8 cellular contexts compared by ENCODE assay signal in the genomic region with DNA sequence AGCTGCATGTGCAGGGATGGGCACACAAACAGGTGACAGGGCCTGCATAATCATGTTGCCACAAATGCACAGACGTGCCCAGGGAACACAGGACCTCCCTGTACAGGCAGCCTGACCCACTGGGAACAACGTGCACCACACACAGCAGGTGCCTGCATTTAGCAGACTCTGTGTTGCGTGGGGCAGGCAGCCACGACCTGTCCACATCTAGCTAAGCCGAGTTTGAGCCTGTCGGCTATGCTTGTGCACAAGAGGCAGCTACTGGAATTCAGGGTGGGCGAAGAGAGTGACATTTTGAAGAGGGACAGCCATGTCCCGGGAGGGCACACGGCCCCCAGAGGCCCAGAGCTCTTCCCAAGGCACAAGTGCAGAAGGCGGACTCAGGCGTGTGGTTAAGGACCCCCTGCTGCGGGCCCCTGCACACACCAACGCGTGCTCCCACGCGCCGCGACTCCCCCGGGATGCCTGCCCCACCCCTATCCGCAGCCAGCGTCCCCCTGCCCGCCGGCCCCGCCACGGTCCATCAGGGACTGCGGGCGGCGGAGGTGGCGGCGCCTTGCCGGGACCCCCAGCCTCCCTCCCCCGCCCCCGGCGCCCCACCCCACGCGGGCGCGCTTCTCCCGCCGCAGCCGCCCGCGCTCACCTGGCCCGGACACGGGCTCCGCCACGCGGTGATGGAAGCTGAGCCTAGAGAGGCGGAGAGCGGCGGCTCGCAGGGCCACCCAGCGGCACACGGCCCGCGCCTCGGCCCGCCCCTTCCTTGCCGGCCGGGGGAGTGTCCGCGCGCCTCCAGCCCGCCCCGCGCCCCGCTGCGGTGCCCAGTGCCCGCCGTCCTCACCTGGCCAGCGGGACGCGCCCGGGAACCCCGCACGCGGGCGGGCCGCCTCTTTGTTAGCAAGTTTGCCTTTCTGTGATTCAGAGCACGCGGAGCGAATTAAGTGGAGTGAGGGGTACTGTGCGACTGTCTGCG.
DNase-seq lines count a peak whose midpoint lies in the region; ATAC-seq, FAIRE-seq and TF ChIP-seq lines count a peak whose summit lies in the region.

No MANE protein-coding gene starts in this region.

- H3K4me3 ChIP-seq in BLaER1 = peak overlapping the region; percentile 56
- no peak overlapping the region for H3K4me3 ChIP-seq in mucosa of descending colon
- no peak overlapping the region for H3K4me3 ChIP-seq in CD8-positive, alpha-beta memory T cell (ENCODE audit: low read length)

- H3K4me1 Mint-ChIP-seq in endothelial cell (ENCODE audit: unreplicated experiment) = peaks cover 6% of the 10 kb centered on the region
- peaks cover 2% of the 10 kb centered on the region for H3K4me1 Mint-ChIP-seq in activated naive CD4-positive, alpha-beta T cell treated with anti-CD3 and anti-CD28 coated beads for 36 hours (ENCODE audit: low read depth)
- H3K4me1 Mint-ChIP-seq in CD8-positive, alpha-beta memory T cell = peaks cover 0 to 4% (median 0%) of the 10 kb centered on the region in 3 donors
- peaks cover 25% of the 10 kb centered on the region for H3K4me1 Mint-ChIP-seq in CD14-positive monocyte

- ATAC-seq in mucosa of descending colon = peak; percentile 79

- FAIRE-seq in HTR-8/SVneo (lab: Jason Lieb, UNC) = no peak

- H3K27ac ChIP-seq in BLaER1 = no peak overlapping the region
- no peak overlapping the region for H3K27ac ChIP-seq in CD8-positive, alpha-beta memory T cell (ENCODE audit: low read depth, low read length)

- H3K27me3 ChIP-seq in BLaER1 = peaks cover 55% of the 10 kb centered on the region
- H3K27me3 ChIP-seq in CD8-positive, alpha-beta memory T cell (ENCODE audit: insufficient read depth, low read length, poor library complexity, severe bottlenecking) = no peaks in the 10 kb centered on the region

- H3K27ac Mint-ChIP-seq in endothelial cell (ENCODE audit: unreplicated experiment) (no peak overlapping the region), CD14-positive monocyte (peak overlapping the region in 2 of 7 donors; percentile 40 to 83)
- no peak overlapping the region for H3K27ac Mint-ChIP-seq in activated naive CD4-positive, alpha-beta T cell treated with anti-CD3 and anti-CD28 coated beads for 36 hours
- H3K27ac Mint-ChIP-seq in CD8-positive, alpha-beta memory T cell = no peak overlapping the region

- peak overlapping the region; percentile 82 for H3K4me2 ChIP-seq in BLaER1

- no peaks in the 10 kb centered on the region; the same call in 1 of the 2 replicates for H4K20me1 ChIP-seq in BLaER1

- H3K9ac ChIP-seq in BLaER1 = no peak overlapping the region

- H3K36me3 ChIP-seq in BLaER1 = no peaks in the 10 kb centered on the region
- no peaks in the 10 kb centered on the region for H3K36me3 ChIP-seq in mucosa of descending colon (ENCODE audit: low read depth)
- H3K36me3 ChIP-seq in CD8-positive, alpha-beta memory T cell (ENCODE audit: insufficient read depth, low read length) = no peaks in the 10 kb centered on the region

- peaks cover 12% of the 10 kb centered on the region for H3K27me3 Mint-ChIP-seq in endothelial cell (ENCODE audit: unreplicated experiment)
- H3K27me3 Mint-ChIP-seq in activated naive CD4-positive, alpha-beta T cell treated with anti-CD3 and anti-CD28 coated beads for 36 hours (ENCODE audit: low read depth) = peaks cover 22% of the 10 kb centered on the region
- H3K27me3 Mint-ChIP-seq in CD8-positive, alpha-beta memory T cell = peaks cover 12 to 37% of the 10 kb centered on the region in 2 donors
- peaks cover 20 to 27% (median 20%) of the 10 kb centered on the region in 3 donors for H3K27me3 Mint-ChIP-seq in CD14-positive monocyte (ENCODE audit: low read depth in 3 of 3)

- H3K4me1 ChIP-seq in BLaER1 (peaks cover 38% of the 10 kb centered on the region), mucosa of descending colon (ENCODE audit: low read depth) (no peaks in the 10 kb centered on the region)
- no peaks in the 10 kb centered on the region for H3K4me1 ChIP-seq in CD8-positive, alpha-beta memory T cell (ENCODE audit: insufficient read depth, low read length)

- H3K9me3 ChIP-seq in BLaER1 (no peaks in the 10 kb centered on the region), mucosa of descending colon (no peaks in the 10 kb centered on the region)
- no peaks in the 10 kb centered on the region for H3K9me3 ChIP-seq in CD8-positive, alpha-beta memory T cell (ENCODE audit: low read length)

- peak; percentile 40 for DNase-seq in LoVo (ENCODE audit: low spot score)
- DNase-seq in endothelial cell (ENCODE audit: low spot score) = peak; percentile 26
- DNase-seq in mucosa of descending colon = peak in 2 of 3 donors; percentile 15 to 44
- DNase-seq in activated naive CD4-positive, alpha-beta T cell treated with anti-CD3 and anti-CD28 coated beads for 36 hours = no peak
- no peak for DNase-seq in HTR-8/SVneo (ENCODE audit: insufficient read length, low spot score)
- no peak for DNase-seq in CD8-positive, alpha-beta memory T cell
- DNase-seq in CD14-positive monocyte (ENCODE audit: low spot score) = no peak

- H3K36me3 Mint-ChIP-seq in endothelial cell (ENCODE audit: low read depth, unreplicated experiment) (no peaks in the 10 kb centered on the region), CD14-positive monocyte (peaks cover 0 to 5% of the 10 kb centered on the region in 2 donors)
- H3K36me3 Mint-ChIP-seq in activated naive CD4-positive, alpha-beta T cell treated with anti-CD3 and anti-CD28 coated beads for 36 hours (ENCODE audit: low read depth) = no peaks in the 10 kb centered on the region
- no peaks in the 10 kb centered on the region for H3K36me3 Mint-ChIP-seq in CD8-positive, alpha-beta memory T cell

- TF ChIP-seq CTCF in endothelial cell (IDR thresholded peaks at IDR 0.05; ENCODE audit: unreplicated experiment) (no peak), mucosa of descending colon (IDR thresholded peaks at IDR 0.05) (no peak), CD14-positive monocyte (IDR thresholded peaks at IDR 0.05) (no peak)

- POLR2A ChIA-PET in CD8-positive, alpha-beta memory T cell (lab: Charles Lee) = no interaction called here

- H3K4me3 Mint-ChIP-seq in endothelial cell (ENCODE audit: unreplicated experiment) (peak overlapping the region; percentile 85), CD14-positive monocyte (peak overlapping the region in 1 of 2 donors; percentile 86)
- no peak overlapping the region for H3K4me3 Mint-ChIP-seq in activated naive CD4-positive, alpha-beta T cell treated with anti-CD3 and anti-CD28 coated beads for 36 hours
- no peak overlapping the region for H3K4me3 Mint-ChIP-seq in CD8-positive, alpha-beta memory T cell

- intact Hi-C loops in mucosa of descending colon (cut with DNase I, micrococcal nuclease) (no loop called here), CD14-positive monocyte (cut with micrococcal nuclease) (no loop called here)
- intact Hi-C loops in activated naive CD4-positive, alpha-beta T cell treated with anti-CD3 and anti-CD28 coated beads for 36 hours (cut with micrococcal nuclease) = no loop called here

- CTCF ChIA-PET in activated naive CD4-positive, alpha-beta T cell treated with anti-CD3 and anti-CD28 coated beads for 36 hours (lab: Charles Lee) = no interaction called here
- CTCF ChIA-PET in CD8-positive, alpha-beta memory T cell (lab: Charles Lee) = no interaction called here

- H3K9me3 Mint-ChIP-seq in endothelial cell (ENCODE audit: unreplicated experiment) (no peaks in the 10 kb centered on the region), CD14-positive monocyte (peaks cover 6 to 28% (median 21%) of the 10 kb centered on the region in 7 donors)
- no peaks in the 10 kb centered on the region for H3K9me3 Mint-ChIP-seq in activated naive CD4-positive, alpha-beta T cell treated with anti-CD3 and anti-CD28 coated beads for 36 hours
- no peaks in the 10 kb centered on the region for H3K9me3 Mint-ChIP-seq in CD8-positive, alpha-beta memory T cell

Comparison
In these comparisons a context has a peak if more than half of its experiments do, and no peak if none do; other contexts are left out.
1. DNase-seq: peak in LoVo (single experiment), endothelial cell (single experiment) and mucosa of descending colon (2 of 3); none in activated naive CD4-positive, alpha-beta T cell treated with anti-CD3 and anti-CD28 coated beads for 36 hours (single experiment), HTR-8/SVneo (single experiment), CD8-positive, alpha-beta memory T cell (0 of 5) and CD14-positive monocyte (single experiment).